1 cellular context compared by ENCODE assay signal in the genomic region with DNA sequence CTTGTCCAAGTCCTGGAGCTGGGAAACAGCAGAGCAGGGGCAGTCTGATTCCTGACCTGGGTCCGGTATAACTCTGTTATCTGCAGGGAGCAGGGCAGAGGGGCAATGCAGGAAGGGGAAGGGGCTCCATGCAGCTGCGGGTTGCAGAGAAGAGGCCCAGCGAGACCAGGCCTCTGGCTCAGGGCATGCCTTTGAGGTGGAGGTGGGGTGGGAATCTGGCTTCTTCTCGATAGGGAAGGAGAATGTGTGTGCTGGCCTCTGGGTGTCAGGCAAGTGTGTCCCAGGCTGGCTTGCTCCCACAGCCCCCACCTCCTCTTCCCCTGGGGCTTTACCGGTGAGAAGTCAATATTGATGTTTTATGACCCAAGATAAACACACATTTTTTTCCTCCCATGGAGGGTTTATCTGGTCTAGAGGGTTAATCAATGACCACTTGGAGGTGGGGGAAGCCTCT.
TF ChIP-seq lines count a peak whose summit lies in the region.

No MANE protein-coding gene starts in this region.

TF ChIP-seq in HepG2, 621 proteins besides CTCF, POLR2A, EP300 and RAD21 (continued from another document and continues in another):
- TF ChIP-seq ZBTB25 (CRISPR knock-in tag; IDR thresholded peaks at IDR 0.05) (peak; percentile 94; the same call in 1 of the 2 replicates), ZNF646 (CRISPR knock-in tag; IDR thresholded peaks at IDR 0.05) (peak; percentile 65; the same call in 1 of the 2 replicates), LCORL (IDR thresholded peaks at IDR 0.05) (no peak), LCORL (CRISPR knock-in tag; IDR thresholded peaks at IDR 0.05) (no peak), ARNTL (CRISPR knock-in tag; IDR thresholded peaks at IDR 0.05) (peak; percentile 88), ZNF280D (CRISPR knock-in tag; IDR thresholded peaks at IDR 0.05) (peak; percentile 85; the same call in 1 of the 2 replicates), ZNF720 (CRISPR knock-in tag; IDR thresholded peaks at IDR 0.05) (peak; percentile 87; the same call in 1 of the 2 replicates), HNRNPL (IDR thresholded peaks at IDR 0.05; ENCODE audit: low read depth, low read length) (peak; percentile 79; the same call in 1 of the 2 replicates), CCDC6 (CRISPR knock-in tag; IDR thresholded peaks at IDR 0.05) (peak; percentile 27; the same call in 1 of the 2 replicates), ELF3 (CRISPR knock-in tag; IDR thresholded peaks at IDR 0.05) (peak; percentile 97), KAT8 (CRISPR knock-in tag; IDR thresholded peaks at IDR 0.05) (peak; percentile 86), MNT (IDR thresholded peaks at IDR 0.05) (peak; percentile 28; the same call in 1 of the 2 replicates), ZFP36 (IDR thresholded peaks at IDR 0.05; ENCODE audit: borderline replicate concordance, low read depth, low read length, partially characterized antibody) (no peak), ZNF292 (CRISPR knock-in tag; IDR thresholded peaks at IDR 0.05; ENCODE audit: borderline replicate concordance, low read depth) (peak; percentile 87; the same call in 1 of the 2 replicates), TBX3 (IDR thresholded peaks at IDR 0.05; ENCODE audit: borderline replicate concordance) (peak; percentile 95), ZNF552 (CRISPR knock-in tag; IDR thresholded peaks at IDR 0.05; ENCODE audit: borderline replicate concordance) (peak; percentile 77; the same call in 1 of the 2 replicates), AHR (CRISPR knock-in tag; IDR thresholded peaks at IDR 0.05) (peak; percentile 95; the same call in 1 of the 2 replicates)
- TF ChIP-seq, protein P1, sequence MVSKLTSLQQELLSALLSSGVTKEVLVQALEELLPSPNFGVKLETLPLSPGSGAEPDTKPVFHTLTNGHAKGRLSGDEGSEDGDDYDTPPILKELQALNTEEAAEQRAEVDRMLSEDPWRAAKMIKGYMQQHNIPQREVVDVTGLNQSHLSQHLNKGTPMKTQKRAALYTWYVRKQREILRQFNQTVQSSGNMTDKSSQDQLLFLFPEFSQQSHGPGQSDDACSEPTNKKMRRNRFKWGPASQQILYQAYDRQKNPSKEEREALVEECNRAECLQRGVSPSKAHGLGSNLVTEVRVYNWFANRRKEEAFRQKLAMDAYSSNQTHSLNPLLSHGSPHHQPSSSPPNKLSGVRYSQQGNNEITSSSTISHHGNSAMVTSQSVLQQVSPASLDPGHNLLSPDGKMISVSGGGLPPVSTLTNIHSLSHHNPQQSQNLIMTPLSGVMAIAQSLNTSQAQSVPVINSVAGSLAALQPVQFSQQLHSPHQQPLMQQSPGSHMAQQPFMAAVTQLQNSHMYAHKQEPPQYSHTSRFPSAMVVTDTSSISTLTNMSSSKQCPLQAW (CRISPR knock-in tag; IDR thresholded peaks at IDR 0.05): peak; percentile 99
- TF ChIP-seq, protein P2, sequence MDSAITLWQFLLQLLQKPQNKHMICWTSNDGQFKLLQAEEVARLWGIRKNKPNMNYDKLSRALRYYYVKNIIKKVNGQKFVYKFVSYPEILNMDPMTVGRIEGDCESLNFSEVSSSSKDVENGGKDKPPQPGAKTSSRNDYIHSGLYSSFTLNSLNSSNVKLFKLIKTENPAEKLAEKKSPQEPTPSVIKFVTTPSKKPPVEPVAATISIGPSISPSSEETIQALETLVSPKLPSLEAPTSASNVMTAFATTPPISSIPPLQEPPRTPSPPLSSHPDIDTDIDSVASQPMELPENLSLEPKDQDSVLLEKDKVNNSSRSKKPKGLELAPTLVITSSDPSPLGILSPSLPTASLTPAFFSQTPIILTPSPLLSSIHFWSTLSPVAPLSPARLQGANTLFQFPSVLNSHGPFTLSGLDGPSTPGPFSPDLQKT (CRISPR knock-in tag; IDR thresholded peaks at IDR 0.05; ENCODE audit: borderline replicate concordance): no peak
- TF ChIP-seq, protein P3, sequence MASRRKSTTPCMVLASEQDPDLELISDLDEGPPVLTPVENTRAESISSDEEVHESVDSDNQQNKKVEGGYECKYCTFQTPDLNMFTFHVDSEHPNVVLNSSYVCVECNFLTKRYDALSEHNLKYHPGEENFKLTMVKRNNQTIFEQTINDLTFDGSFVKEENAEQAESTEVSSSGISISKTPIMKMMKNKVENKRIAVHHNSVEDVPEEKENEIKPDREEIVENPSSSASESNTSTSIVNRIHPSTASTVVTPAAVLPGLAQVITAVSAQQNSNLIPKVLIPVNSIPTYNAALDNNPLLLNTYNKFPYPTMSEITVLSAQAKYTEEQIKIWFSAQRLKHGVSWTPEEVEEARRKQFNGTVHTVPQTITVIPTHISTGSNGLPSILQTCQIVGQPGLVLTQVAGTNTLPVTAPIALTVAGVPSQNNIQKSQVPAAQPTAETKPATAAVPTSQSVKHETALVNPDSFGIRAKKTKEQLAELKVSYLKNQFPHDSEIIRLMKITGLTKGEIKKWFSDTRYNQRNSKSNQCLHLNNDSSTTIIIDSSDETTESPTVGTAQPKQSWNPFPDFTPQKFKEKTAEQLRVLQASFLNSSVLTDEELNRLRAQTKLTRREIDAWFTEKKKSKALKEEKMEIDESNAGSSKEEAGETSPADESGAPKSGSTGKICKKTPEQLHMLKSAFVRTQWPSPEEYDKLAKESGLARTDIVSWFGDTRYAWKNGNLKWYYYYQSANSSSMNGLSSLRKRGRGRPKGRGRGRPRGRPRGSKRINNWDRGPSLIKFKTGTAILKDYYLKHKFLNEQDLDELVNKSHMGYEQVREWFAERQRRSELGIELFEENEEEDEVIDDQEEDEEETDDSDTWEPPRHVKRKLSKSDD (CRISPR knock-in tag; IDR thresholded peaks at IDR 0.05; ENCODE audit: low read depth): peak; percentile 75; the same call in 1 of the 2 replicates
- TF ChIP-seq, protein P4, sequence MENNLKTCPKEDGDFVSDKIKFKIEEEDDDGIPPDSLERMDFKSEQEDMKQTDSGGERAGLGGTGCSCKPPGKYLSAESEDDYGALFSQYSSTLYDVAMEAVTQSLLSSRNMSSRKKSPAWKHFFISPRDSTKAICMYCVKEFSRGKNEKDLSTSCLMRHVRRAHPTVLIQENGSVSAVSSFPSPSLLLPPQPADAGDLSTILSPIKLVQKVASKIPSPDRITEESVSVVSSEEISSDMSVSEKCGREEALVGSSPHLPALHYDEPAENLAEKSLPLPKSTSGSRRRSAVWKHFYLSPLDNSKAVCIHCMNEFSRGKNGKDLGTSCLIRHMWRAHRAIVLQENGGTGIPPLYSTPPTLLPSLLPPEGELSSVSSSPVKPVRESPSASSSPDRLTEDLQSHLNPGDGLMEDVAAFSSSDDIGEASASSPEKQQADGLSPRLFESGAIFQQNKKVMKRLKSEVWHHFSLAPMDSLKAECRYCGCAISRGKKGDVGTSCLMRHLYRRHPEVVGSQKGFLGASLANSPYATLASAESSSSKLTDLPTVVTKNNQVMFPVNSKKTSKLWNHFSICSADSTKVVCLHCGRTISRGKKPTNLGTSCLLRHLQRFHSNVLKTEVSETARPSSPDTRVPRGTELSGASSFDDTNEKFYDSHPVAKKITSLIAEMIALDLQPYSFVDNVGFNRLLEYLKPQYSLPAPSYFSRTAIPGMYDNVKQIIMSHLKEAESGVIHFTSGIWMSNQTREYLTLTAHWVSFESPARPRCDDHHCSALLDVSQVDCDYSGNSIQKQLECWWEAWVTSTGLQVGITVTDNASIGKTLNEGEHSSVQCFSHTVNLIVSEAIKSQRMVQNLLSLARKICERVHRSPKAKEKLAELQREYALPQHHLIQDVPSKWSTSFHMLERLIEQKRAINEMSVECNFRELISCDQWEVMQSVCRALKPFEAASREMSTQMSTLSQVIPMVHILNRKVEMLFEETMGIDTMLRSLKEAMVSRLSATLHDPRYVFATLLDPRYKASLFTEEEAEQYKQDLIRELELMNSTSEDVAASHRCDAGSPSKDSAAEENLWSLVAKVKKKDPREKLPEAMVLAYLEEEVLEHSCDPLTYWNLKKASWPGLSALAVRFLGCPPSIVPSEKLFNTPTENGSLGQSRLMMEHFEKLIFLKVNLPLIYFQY (CRISPR knock-in tag; IDR thresholded peaks at IDR 0.05; ENCODE audit: borderline replicate concordance): peak; percentile 80; the same call in 1 of the 2 replicates
- TF ChIP-seq, protein P5, sequence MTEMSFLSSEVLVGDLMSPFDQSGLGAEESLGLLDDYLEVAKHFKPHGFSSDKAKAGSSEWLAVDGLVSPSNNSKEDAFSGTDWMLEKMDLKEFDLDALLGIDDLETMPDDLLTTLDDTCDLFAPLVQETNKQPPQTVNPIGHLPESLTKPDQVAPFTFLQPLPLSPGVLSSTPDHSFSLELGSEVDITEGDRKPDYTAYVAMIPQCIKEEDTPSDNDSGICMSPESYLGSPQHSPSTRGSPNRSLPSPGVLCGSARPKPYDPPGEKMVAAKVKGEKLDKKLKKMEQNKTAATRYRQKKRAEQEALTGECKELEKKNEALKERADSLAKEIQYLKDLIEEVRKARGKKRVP (CRISPR knock-in tag; IDR thresholded peaks at IDR 0.05): peak in 1 of 2 experiments; percentile 76; a peak in 2 of 4 replicates
